In the genomic region with DNA sequence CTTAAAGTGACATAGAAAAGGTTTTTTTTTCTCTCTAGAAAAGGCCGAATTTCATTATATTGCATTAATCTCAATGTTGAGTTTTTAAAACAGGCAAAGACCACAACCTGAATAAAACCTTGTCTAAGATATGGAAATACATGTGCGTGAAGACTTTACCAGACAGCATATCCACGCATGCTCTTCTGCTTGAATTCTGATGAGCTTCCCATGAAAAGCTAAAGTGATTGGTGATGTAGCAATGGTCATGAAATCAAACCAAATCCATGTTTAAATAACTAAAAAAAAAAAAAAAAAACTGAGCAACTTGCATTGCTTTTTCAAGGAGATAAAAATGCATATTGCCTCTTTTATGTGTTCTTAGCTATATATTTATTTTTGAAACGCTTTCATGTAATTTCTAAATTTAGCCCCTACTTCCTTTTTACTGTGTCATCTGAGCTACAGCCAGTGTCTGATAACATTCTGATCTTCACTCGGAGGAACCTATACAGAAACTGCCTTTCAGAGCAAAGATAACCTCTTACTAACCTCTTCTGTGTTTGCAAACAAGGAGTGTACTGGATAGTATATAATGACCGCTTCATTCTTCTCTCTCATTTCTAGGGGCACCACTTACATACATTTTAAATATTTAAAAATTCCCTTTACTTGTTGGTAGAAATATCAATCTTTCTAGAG, we compare ENCODE assay signal across 13 cellular contexts.
DNase-seq lines count a peak whose midpoint lies in the region; ATAC-seq and TF ChIP-seq lines count a peak whose summit lies in the region.
"Had no signal": no experiment of that assay in that cellular context is flagged by ENCODE, and none has a peak within 500 bp of the region (broad histone marks: within the 10 kb centered on the region; RNA-seq: fewer than 3 reads in every experiment).

No MANE protein-coding gene starts in this region.

- peak; percentile 48 for ATAC-seq in HG02610 (IDR thresholded peaks at IDR 0.05; ENCODE audit: unreplicated experiment)
- ATAC-seq in naive thymus-derived CD4-positive, alpha-beta T cell = peak; percentile 51

- H3K36me3 ChIP-seq in SK-N-SH (replicated peaks in 1 of 2; ENCODE audit: control insufficient read depth in 1 of 2, insufficient read depth in 2 of 2, low read length in 1 of 2) (no peaks in the 10 kb centered on the region), ascending aorta (no peaks in the 10 kb centered on the region), left ventricle myocardium inferior (no peaks in the 10 kb centered on the region)
- no peaks in the 10 kb centered on the region for H3K36me3 ChIP-seq in naive thymus-derived CD4-positive, alpha-beta T cell (ENCODE audit: control insufficient read depth in 2 of 3, insufficient read depth in 3 of 3, low read length in 3 of 3)
- H3K36me3 ChIP-seq: SJSA1 had no signal

- TF ChIP-seq CTCF in SK-N-SH (IDR thresholded peaks at IDR 0.05) = no peak
- TF ChIP-seq CTCF in ascending aorta (IDR thresholded peaks at IDR 0.05) = no peak
- no peak for TF ChIP-seq CTCF in left ventricle myocardium inferior (IDR thresholded peaks at IDR 0.05; ENCODE audit: borderline replicate concordance)

- peaks cover 21% of the 10 kb centered on the region for H3F3A ChIP-seq in SK-N-SH (replicated peaks; ENCODE audit: insufficient read depth)

- 0 out of 2 replicates have a peak overlapping the region, but pooled peaks have one; percentile 9 for H3K4me2 ChIP-seq in SK-N-SH

- peaks cover 23 to 56% (median 43%) of the 10 kb centered on the region in 7 donors for H3K4me1 Mint-ChIP-seq in naive thymus-derived CD4-positive, alpha-beta T cell

- H3K27me3 Mint-ChIP-seq in naive thymus-derived CD4-positive, alpha-beta T cell = no peaks in the 10 kb centered on the region
- H3K27me3 Mint-ChIP-seq: progenitor cell of endocrine pancreas had no signal

- no peaks in the 10 kb centered on the region for H3K9me3 ChIP-seq in SK-N-SH
- no peaks in the 10 kb centered on the region for H3K9me3 ChIP-seq in naive thymus-derived CD4-positive, alpha-beta T cell (ENCODE audit: control insufficient read depth in 2 of 3, low read length in 3 of 3)
- H3K9me3 ChIP-seq in ascending aorta = no peaks in the 10 kb centered on the region
- H3K9me3 ChIP-seq in left ventricle myocardium inferior (replicated peaks) = no peaks in the 10 kb centered on the region
- H3K9me3 ChIP-seq: SJSA1 had no signal

- intact Hi-C loops in naive thymus-derived CD4-positive, alpha-beta T cell (cut with micrococcal nuclease) = loop anchor here in 1 of 2 donors (5.0 kb wide), 1 partner anchor 205 kb away; the partner anchor contains the start of gene GNAQ
- intact Hi-C loops in ascending aorta (cut with DNase I) = no loop called here
- intact Hi-C loops in left ventricle myocardium inferior (cut with micrococcal nuclease) = no loop called here

- H3K4me3 ChIP-seq in SK-N-SH (ENCODE audit: low read depth in 2 of 2, low read length in 1 of 2) = no peak overlapping the region
- no peak overlapping the region for H3K4me3 ChIP-seq in naive thymus-derived CD4-positive, alpha-beta T cell (ENCODE audit: low read length)
- H3K4me3 ChIP-seq in ascending aorta = no peak overlapping the region
- H3K4me3 ChIP-seq in left ventricle myocardium inferior = no peak overlapping the region
- H3K4me3 ChIP-seq: SJSA1 had no signal

- H3K27ac ChIP-seq in SK-N-SH (ENCODE audit: low read depth in 2 of 2, low read length in 1 of 2) (peak overlapping the region; percentile 6 to 23; a peak in 2 of 4 replicates), ascending aorta (no peak overlapping the region), left ventricle myocardium inferior (replicated peaks) (no peak overlapping the region)
- H3K27ac ChIP-seq in naive thymus-derived CD4-positive, alpha-beta T cell (ENCODE audit: low read depth, low read length) = no peak overlapping the region
- H3K27ac ChIP-seq: 22Rv1, SJSA1 had no signal

- peak overlapping the region in 9 of 10 donors; percentile 10 to 71 (median 47) for H3K4me3 Mint-ChIP-seq in naive thymus-derived CD4-positive, alpha-beta T cell

- WGBS in SK-N-SH (ENCODE audit: low lambda C conversion rate) = 65% methylated on average over 6 of the region's 6 CpGs

- H4K20me1 ChIP-seq in SK-N-SH (ENCODE audit: insufficient read depth) = no peaks in the 10 kb centered on the region

- no peaks in the 10 kb centered on the region for H3K27me3 ChIP-seq in SK-N-SH (ENCODE audit: insufficient read depth)
- no peaks in the 10 kb centered on the region for H3K27me3 ChIP-seq in naive thymus-derived CD4-positive, alpha-beta T cell (ENCODE audit: control insufficient read depth in 2 of 2, insufficient read depth in 2 of 2, low read length in 2 of 2)
- no peaks in the 10 kb centered on the region for H3K27me3 ChIP-seq in ascending aorta
- H3K27me3 ChIP-seq in left ventricle myocardium inferior (ENCODE audit: low read depth) = no peaks in the 10 kb centered on the region
- H3K27me3 ChIP-seq: SJSA1 had no signal

- H3K79me2 ChIP-seq in SK-N-SH (ENCODE audit: insufficient read depth) = peaks cover 58% of the 10 kb centered on the region

- TF ChIP-seq RAD21 in SK-N-SH (IDR thresholded peaks at IDR 0.05; ENCODE audit: low read length) = no peak

- POLR2A ChIA-PET in SK-N-SH (lab: Yijun Ruan, JAX) = interaction anchor here (0.6 kb wide), 1 partner anchor 22 kb away, joined by 4 read pairs; no protein-coding TSS in a partner anchor
- POLR2A ChIA-PET in naive thymus-derived CD4-positive, alpha-beta T cell (lab: Charles Lee) = no interaction called here

- peaks cover 4 to 9% (median 7%) of the 10 kb centered on the region in 5 donors for H3K36me3 Mint-ChIP-seq in naive thymus-derived CD4-positive, alpha-beta T cell

- DNase-seq in NCI-H146 (lab: John Stamatoyannopoulos, UW) = peak; percentile 4
- no peak for DNase-seq in NCI-H146 treated with DMSO at 0.1 percent for 48 hours (lab: John Stamatoyannopoulos, UW; ENCODE audit: unreplicated experiment)
- DNase-seq in SK-N-SH = no peak
- peak in 2 of 9 donors; percentile 5 to 13 for DNase-seq in naive thymus-derived CD4-positive, alpha-beta T cell
- DNase-seq in ascending aorta (ENCODE audit: low spot score in 2 of 2) = no peak
- no peak for DNase-seq in stimulated activated naive CD4-positive, alpha-beta T cell (lab: John Stamatoyannopoulos, UW)
- DNase-seq in left ventricle myocardium inferior = no peak
- DNase-seq: effector memory CD4-positive, alpha-beta T cell; NCI-H1694 treated with DMSO at 0.1 percent for 48 hours had no signal

- H3K9me3 Mint-ChIP-seq in naive thymus-derived CD4-positive, alpha-beta T cell = no peaks in the 10 kb centered on the region

- no peak for TF ChIP-seq EP300 in SK-N-SH (IDR thresholded peaks at IDR 0.05; ENCODE audit: borderline replicate concordance in 1 of 2, low read depth in 1 of 2, low read length in 1 of 2)

- H3K4me1 ChIP-seq in SK-N-SH (ENCODE audit: control insufficient read depth in 1 of 2, insufficient read depth in 2 of 2, low read depth in 1 of 2, low read length in 1 of 2) (peaks cover 9 to 10% of the 10 kb centered on the region in 2 experiments; a peak in 3 of 4 replicates), ascending aorta (peaks cover under 1 to 10% of the 10 kb centered on the region in 2 donors), left ventricle myocardium inferior (peaks cover 27% of the 10 kb centered on the region)
- peaks cover 0 to 8% of the 10 kb centered on the region in 2 donors for H3K4me1 ChIP-seq in naive thymus-derived CD4-positive, alpha-beta T cell (ENCODE audit: control insufficient read depth in 2 of 2, insufficient read depth in 2 of 2, low read length in 2 of 2)

- no peak overlapping the region for H3K9ac ChIP-seq in SK-N-SH

- H3K9me2 ChIP-seq in SK-N-SH = no peaks in the 10 kb centered on the region

- H3K27ac Mint-ChIP-seq in naive thymus-derived CD4-positive, alpha-beta T cell = peak overlapping the region in 5 of 9 donors; percentile 8 to 67 (median 60)
- H3K27ac Mint-ChIP-seq: progenitor cell of endocrine pancreas had no signal

- H2AFZ ChIP-seq in SK-N-SH (ENCODE audit: low read depth) = no peak overlapping the region

- CTCF ChIA-PET in SK-N-SH (lab: Yijun Ruan, JAX) = interaction anchor here (0.6 to 1.3 kb wide), 3 partner anchors 16 to 252 kb away, joined by 3 read pairs; no protein-coding TSS in a partner anchor
- CTCF ChIA-PET in naive thymus-derived CD4-positive, alpha-beta T cell (lab: Charles Lee) = interaction anchor here (0.6 to 0.7 kb wide), 2 partner anchors 386 to 1507 kb away, joined by 3 to 5 read pairs; no protein-coding TSS in a partner anchor

TF ChIP-seq in SK-N-SH, 30 proteins besides CTCF, POLR2A, EP300 and RAD21:
- peak; percentile 80 for TF ChIP-seq MEF2A (IDR thresholded peaks at IDR 0.05; ENCODE audit: borderline replicate concordance, low read depth)
- TF ChIP-seq, protein P1, sequence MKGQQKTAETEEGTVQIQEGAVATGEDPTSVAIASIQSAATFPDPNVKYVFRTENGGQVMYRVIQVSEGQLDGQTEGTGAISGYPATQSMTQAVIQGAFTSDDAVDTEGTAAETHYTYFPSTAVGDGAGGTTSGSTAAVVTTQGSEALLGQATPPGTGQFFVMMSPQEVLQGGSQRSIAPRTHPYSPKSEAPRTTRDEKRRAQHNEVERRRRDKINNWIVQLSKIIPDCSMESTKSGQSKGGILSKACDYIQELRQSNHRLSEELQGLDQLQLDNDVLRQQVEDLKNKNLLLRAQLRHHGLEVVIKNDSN (IDR thresholded peaks at IDR 0.05; ENCODE audit: borderline replicate concordance, low read depth) = no peak
- no peak for TF ChIP-seq POLR2AphosphoS5 (IDR thresholded peaks at IDR 0.05; ENCODE audit: low read depth, low read length)
- TF ChIP-seq PBX3 (IDR thresholded peaks at IDR 0.05) = no peak

Comparison
In these comparisons a context has a peak if more than half of its experiments do, and no peak if none do; other contexts are left out.
1. H3K27ac ChIP-seq: peak in SK-N-SH (2 of 2); none in naive thymus-derived CD4-positive, alpha-beta T cell (single experiment), ascending aorta (0 of 2) and left ventricle myocardium inferior (single experiment).